ENCODE assay signal across 27 cellular contexts in genomic region chr3:32897202-32897601, GRCh38. TPM values are rescaled to one million over a fixed set of nuclear protein-coding genes. Genes with fewer than 3 reads are reported as not detected.
"Had no signal": no experiment of that assay in that cellular context is flagged by ENCODE, and none has a peak within 500 bp of the region (broad histone marks: within the 10 kb centered on the region; RNA-seq: fewer than 3 reads in every experiment).

No MANE protein-coding gene starts in this region.

- H3K9me3 ChIP-seq: gastrocnemius medialis, right atrium auricular region, testis, tibial nerve, upper lobe of right lung, vagina had no signal

- H3K4me3 ChIP-seq: coronary artery, gastrocnemius medialis, lung, right atrium auricular region, testis, tibial nerve, upper lobe of right lung, vagina had no signal

- H3K27ac Mint-ChIP-seq: naive thymus-derived CD4-positive, alpha-beta T cell; stimulated activated naive B cell treated with anti-CD40 and anti-IgM and Interleukin-4, amounts not matched to agents 10 μg/mL and 1 μg/mL and 100 μg/mL, for 72 hours; stimulated activated naive CD8-positive, alpha-beta T cell treated with anti-CD3 and anti-CD28 coated beads, Interleukin-15, amount 100 ng/mL, for 72 hours had no signal

- H3K27ac ChIP-seq: coronary artery, gastrocnemius medialis, right atrium auricular region, testis, tibial nerve, upper lobe of right lung, vagina had no signal

- H3K36me3 ChIP-seq: gastrocnemius medialis, right atrium auricular region, tibial nerve, vagina had no signal

- H3K9me3 Mint-ChIP-seq: naive thymus-derived CD4-positive, alpha-beta T cell; stimulated activated naive B cell treated with anti-CD40 and anti-IgM and Interleukin-4, amounts not matched to agents 10 μg/mL and 1 μg/mL and 100 μg/mL, for 72 hours; stimulated activated naive CD8-positive, alpha-beta T cell treated with anti-CD3 and anti-CD28 coated beads, Interleukin-15, amount 100 ng/mL, for 72 hours had no signal

- H3K4me1 Mint-ChIP-seq: stimulated activated naive B cell treated with anti-CD40 and anti-IgM and Interleukin-4, amounts not matched to agents 10 μg/mL and 1 μg/mL and 100 μg/mL, for 72 hours; stimulated activated naive CD8-positive, alpha-beta T cell treated with anti-CD3 and anti-CD28 coated beads, Interleukin-15, amount 100 ng/mL, for 72 hours had no signal

- ATAC-seq: gastrocnemius medialis; left colon; left ventricle myocardium superior; naive thymus-derived CD4-positive, alpha-beta T cell; stimulated activated naive B cell treated with anti-CD40 and anti-IgM and Interleukin-4, amounts not matched to agents 10 μg/mL and 1 μg/mL and 100 μg/mL, for 72 hours; stimulated activated naive CD8-positive, alpha-beta T cell treated with anti-CD3 and anti-CD28 coated beads, Interleukin-15, amount 100 ng/mL, for 72 hours; upper lobe of right lung had no signal

- H3K4me1 ChIP-seq: gastrocnemius medialis, upper lobe of right lung, vagina had no signal

- H3K4me3 Mint-ChIP-seq: naive thymus-derived CD4-positive, alpha-beta T cell; stimulated activated naive B cell treated with anti-CD40 and anti-IgM and Interleukin-4, amounts not matched to agents 10 μg/mL and 1 μg/mL and 100 μg/mL, for 72 hours; stimulated activated naive CD8-positive, alpha-beta T cell treated with anti-CD3 and anti-CD28 coated beads, Interleukin-15, amount 100 ng/mL, for 72 hours had no signal

- DNase-seq: effector CD4-positive, alpha-beta T cell; gastrocnemius medialis; glutamatergic neuron; kidney; left colon; left ventricle myocardium superior; mesenchymal stem cell; midbrain; naive thymus-derived CD4-positive, alpha-beta T cell; posterior cingulate gyrus; stimulated activated CD4-positive, alpha-beta T cell treated with anti-CD3 and anti-CD28 coated beads, Interleukin-15, amount 100 ng/mL, for 24 hours; stimulated activated CD4-positive, alpha-beta T cell treated with anti-CD3 and anti-CD28 coated beads, Interleukin-1b, Interleukin-23, amount 100 ng/mL, for 48 hours; stimulated activated CD4-positive, alpha-beta T cell treated with anti-CD3 and anti-CD28 coated beads, Interleukin-4, amount 100 ng/mL, for 4 hours; stimulated activated naive B cell treated with anti-CD40 and anti-IgM and Interleukin-4, amounts not matched to agents 10 μg/mL and 1 μg/mL and 100 μg/mL, for 72 hours; stimulated activated naive CD8-positive, alpha-beta T cell treated with anti-CD3 and anti-CD28 coated beads, Interleukin-15, amount 100 ng/mL, for 72 hours; testis; upper lobe of right lung had no signal

- H3K36me3 Mint-ChIP-seq: naive thymus-derived CD4-positive, alpha-beta T cell; stimulated activated naive B cell treated with anti-CD40 and anti-IgM and Interleukin-4, amounts not matched to agents 10 μg/mL and 1 μg/mL and 100 μg/mL, for 72 hours had no signal

- H3K27me3 ChIP-seq: right atrium auricular region, testis, tibial nerve, vagina had no signal

RNA-seq across cellular contexts. Expression of gene CCR4, which starts 54.2 kb away (rescaled TPM):
- total RNA-seq: chondrocyte, fibroblast of villous mesenchyme, left ventricle myocardium superior, osteocyte, pulmonary artery endothelial cell had no signal
- polyA plus RNA-seq: neural cell had no signal
